ENCODE assay signal across 8 cellular contexts in genomic region chr14:90061849-90062794, GRCh38. TPM values are rescaled to one million over a fixed set of nuclear protein-coding genes. Genes with fewer than 3 reads are reported as not detected.
DNase-seq lines count a peak whose midpoint lies in the region; ATAC-seq and TF ChIP-seq lines count a peak whose summit lies in the region.

TSS of gene KCNK13 (plus strand) at chr14:90061994. CDS start at chr14:90062206, 212 bp downstream.

- no peaks in the 10 kb centered on the region for H3K9me2 ChIP-seq in PC-3 (replicated peaks; ENCODE audit: low read length)

- BruUV-seq in PC-3 (replicated peaks; lab: Mats Ljungman, UMichigan) = no TSS peak

- H3K36me3 ChIP-seq in PC-3 (ENCODE audit: low read depth, low read length) = no peaks in the 10 kb centered on the region
- no peaks in the 10 kb centered on the region for H3K36me3 ChIP-seq in mesenchymal stem cell (ENCODE audit: control insufficient read depth in 1 of 2, insufficient read depth in 2 of 2, low read depth in 1 of 2, low read length in 2 of 2)
- H3K36me3 ChIP-seq in urinary bladder (ENCODE audit: insufficient read depth) = no peaks in the 10 kb centered on the region

- no peaks in the 10 kb centered on the region for H3F3A ChIP-seq in PC-3 (ENCODE audit: low read length, unreplicated experiment)

- H3K4ac ChIP-seq in mesenchymal stem cell (ENCODE audit: low read depth in 1 of 2, low read length in 2 of 2) = no peak within 1 kb of the TSS

- H2BK12ac ChIP-seq in mesenchymal stem cell (ENCODE audit: low read length in 2 of 2) = no peak within 1 kb of the TSS

- peaks cover 55% of the 10 kb centered on the region for H3K4me1 Mint-ChIP-seq in dendritic cell treated with granulocyte-macrophage colony-stimulating factor and Interleukin-4, amounts not matched to agents 40 ng/mL and 50 ng/mL, for 4 days (ENCODE audit: low read depth)

- H3K27me3 ChIP-seq in PC-3 (ENCODE audit: low read length) (peaks cover 17% of the 10 kb centered on the region), mesenchymal stem cell (ENCODE audit: control insufficient read depth in 1 of 2, insufficient read depth in 1 of 2, low read length in 2 of 2) (peaks cover 64 to 81% of the 10 kb centered on the region in 2 experiments)

- no peaks in the 10 kb centered on the region for H4K20me1 ChIP-seq in PC-3 (ENCODE audit: low read length)

- no peaks in the 10 kb centered on the region for H3K79me2 ChIP-seq in PC-3 (ENCODE audit: low read length)

- H3K4me2 ChIP-seq in PC-3 (ENCODE audit: low read length) (peak within 1 kb of the TSS; percentile 89), mesenchymal stem cell (ENCODE audit: low read length, poor library complexity, severe bottlenecking) (peak within 1 kb of the TSS; percentile 100)

- CTCF ChIA-PET in PC-3 (lab: Charles Lee) = no interaction called here

- H2BK15ac ChIP-seq in mesenchymal stem cell (ENCODE audit: low read depth, poor library complexity, severe bottlenecking) = no peak within 1 kb of the TSS

- H3K9ac ChIP-seq in PC-3 (ENCODE audit: low read length) = no peak within 1 kb of the TSS
- no peak within 1 kb of the TSS for H3K9ac ChIP-seq in mesenchymal stem cell (ENCODE audit: low read length)

- H3K27ac Mint-ChIP-seq in dendritic cell treated with granulocyte-macrophage colony-stimulating factor and Interleukin-4, amounts not matched to agents 40 ng/mL and 50 ng/mL, for 4 days = peak within 1 kb of the TSS; percentile 86

- no peak within 1 kb of the TSS for H2AK5ac ChIP-seq in mesenchymal stem cell (ENCODE audit: low read length, severe bottlenecking)

- 1% methylated on average over 70 of the region's 94 CpGs for WGBS in mesenchymal stem cell
- WGBS in urinary bladder = under 1% methylated on average over 94 of the region's 94 CpGs

- H3K14ac ChIP-seq in mesenchymal stem cell (ENCODE audit: low read length in 2 of 2) = peak within 1 kb of the TSS in 1 of 2 experiments; percentile 37

- H2BK120ac ChIP-seq in mesenchymal stem cell (ENCODE audit: low read depth, low read length) = peak within 1 kb of the TSS; percentile 44

- no peak for TF ChIP-seq CTCF in PC-3 (conservative IDR thresholded peaks at IDR 0.05; ENCODE audit: low read depth, low read length)

- H3K4me3 ChIP-seq in PC-3 (ENCODE audit: low read length) = peak within 1 kb of the TSS; percentile 69
- H3K4me3 ChIP-seq in mesenchymal stem cell (ENCODE audit: insufficient read depth in 1 of 2, low read depth in 1 of 2, low read length in 2 of 2) = peak within 1 kb of the TSS; percentile 57 to 77
- H3K4me3 ChIP-seq in urinary bladder (ENCODE audit: low read depth, low read length) = peak within 1 kb of the TSS; percentile 48

- ATAC-seq in PC-3 (peak; percentile 35), HG02970 (IDR thresholded peaks at IDR 0.05; ENCODE audit: low FRiP score, unreplicated experiment) (no peak), HG02840 (IDR thresholded peaks at IDR 0.05; ENCODE audit: low FRiP score, unreplicated experiment) (no peak)

- intact Hi-C loops in PC-3 (cut with micrococcal nuclease) = no loop called here
- intact Hi-C loops in dendritic cell treated with granulocyte-macrophage colony-stimulating factor and Interleukin-4, amounts not matched to agents 40 ng/mL and 50 ng/mL, for 4 days (cut with micrococcal nuclease) = loop anchor here (5.0 kb wide), 3 partner anchors 35 to 175 kb away; no protein-coding TSS in a partner anchor

- peak within 1 kb of the TSS in 1 of 2 experiments; percentile 19 for H3K18ac ChIP-seq in mesenchymal stem cell (ENCODE audit: low read depth in 1 of 2, low read length in 2 of 2)

- H3K27me3 Mint-ChIP-seq in dendritic cell treated with granulocyte-macrophage colony-stimulating factor and Interleukin-4, amounts not matched to agents 40 ng/mL and 50 ng/mL, for 4 days = peaks cover 33% of the 10 kb centered on the region

- H3K4me1 ChIP-seq in PC-3 (ENCODE audit: insufficient read depth, low read length) (peaks cover 7% of the 10 kb centered on the region; the same call in 1 of the 2 replicates), mesenchymal stem cell (ENCODE audit: control insufficient read depth, insufficient read depth, low read depth, low read length) (peaks cover 23% of the 10 kb centered on the region), urinary bladder (ENCODE audit: insufficient read depth) (no peaks in the 10 kb centered on the region)

- peak within 1 kb of the TSS in 1 of 2 experiments; percentile 96 for H3K23ac ChIP-seq in mesenchymal stem cell (ENCODE audit: low read length in 2 of 2)

- peak within 1 kb of the TSS; percentile 92 for H3K4me3 Mint-ChIP-seq in dendritic cell treated with granulocyte-macrophage colony-stimulating factor and Interleukin-4, amounts not matched to agents 40 ng/mL and 50 ng/mL, for 4 days

- H2AFZ ChIP-seq in PC-3 (ENCODE audit: low read length) (peak within 1 kb of the TSS; percentile 91), mesenchymal stem cell (ENCODE audit: low read depth, low read length) (no peak within 1 kb of the TSS)

- no peak within 1 kb of the TSS for H4K8ac ChIP-seq in mesenchymal stem cell (ENCODE audit: low read length)

- peak within 1 kb of the TSS; percentile 15 for H4K91ac ChIP-seq in mesenchymal stem cell (ENCODE audit: low read length)

- POLR2A ChIA-PET in PC-3 (lab: Charles Lee; ENCODE audit: unreplicated experiment) = no interaction called here

- H3K9me3 Mint-ChIP-seq in dendritic cell treated with granulocyte-macrophage colony-stimulating factor and Interleukin-4, amounts not matched to agents 40 ng/mL and 50 ng/mL, for 4 days = no peaks in the 10 kb centered on the region

- H2BK5ac ChIP-seq in mesenchymal stem cell (ENCODE audit: low read depth, low read length, poor library complexity, severe bottlenecking) = no peak within 1 kb of the TSS

- no peak within 1 kb of the TSS for H3K27ac ChIP-seq in PC-3 (ENCODE audit: low read length)
- H3K27ac ChIP-seq in mesenchymal stem cell (ENCODE audit: low read length, poor library complexity, severe bottlenecking) = no peak within 1 kb of the TSS
- H3K27ac ChIP-seq in urinary bladder (ENCODE audit: low read depth) = no peak within 1 kb of the TSS

- H3K79me1 ChIP-seq in mesenchymal stem cell (replicated peaks; ENCODE audit: low read length, poor library complexity, severe bottlenecking) = no peaks in the 10 kb centered on the region

- peak; percentile 6 for DNase-seq in stimulated activated CD4-positive, alpha-beta T cell treated with anti-CD3 and anti-CD28 coated beads, Interleukin-4, amount 100 ng/mL, for 1 hour
- DNase-seq in stimulated activated CD4-positive, alpha-beta T cell treated with anti-CD3 and anti-CD28 coated beads, Interleukin-1b, Interleukin-23, amount 100 ng/mL, for 48 hours = no peak
- DNase-seq in PC-3 = peak; percentile 25
- peak; percentile 4 for DNase-seq in mesenchymal stem cell

- no peaks in the 10 kb centered on the region for H3K9me3 ChIP-seq in PC-3 (ENCODE audit: low read length)
- H3K9me3 ChIP-seq in mesenchymal stem cell (ENCODE audit: control insufficient read depth, low read length) = peaks cover 3% of the 10 kb centered on the region

- H3K36me3 Mint-ChIP-seq in dendritic cell treated with granulocyte-macrophage colony-stimulating factor and Interleukin-4, amounts not matched to agents 40 ng/mL and 50 ng/mL, for 4 days (ENCODE audit: low read depth) = peaks cover 34% of the 10 kb centered on the region

RNA-seq across cellular contexts. Expression of gene KCNK13, which starts in this region (rescaled TPM):
- total RNA-seq in PC-3 (2014; rRNA removed) = 0.17 and 0.58 TPM in 2 replicates
- polyA plus RNA-seq in mesenchymal stem cell (2013, experiment 1 of 2) = 0.01 TPM
- not detected for polyA plus RNA-seq in mesenchymal stem cell (2013, experiment 2 of 2)
- total RNA-seq in urinary bladder = 0.32 TPM
- polyA plus RNA-seq in urinary bladder = 0.19 TPM

Comparison
In these comparisons a context has a peak if more than half of its experiments do, and no peak if none do; other contexts are left out.
1. Peak in DNase-seq, ATAC-seq, H3K4me3 ChIP-seq and H3K4me2 ChIP-seq in PC-3; RNA of the gene not detected or under 1 TPM.